ENCODE assay signal across 16 cellular contexts in the genomic region with DNA sequence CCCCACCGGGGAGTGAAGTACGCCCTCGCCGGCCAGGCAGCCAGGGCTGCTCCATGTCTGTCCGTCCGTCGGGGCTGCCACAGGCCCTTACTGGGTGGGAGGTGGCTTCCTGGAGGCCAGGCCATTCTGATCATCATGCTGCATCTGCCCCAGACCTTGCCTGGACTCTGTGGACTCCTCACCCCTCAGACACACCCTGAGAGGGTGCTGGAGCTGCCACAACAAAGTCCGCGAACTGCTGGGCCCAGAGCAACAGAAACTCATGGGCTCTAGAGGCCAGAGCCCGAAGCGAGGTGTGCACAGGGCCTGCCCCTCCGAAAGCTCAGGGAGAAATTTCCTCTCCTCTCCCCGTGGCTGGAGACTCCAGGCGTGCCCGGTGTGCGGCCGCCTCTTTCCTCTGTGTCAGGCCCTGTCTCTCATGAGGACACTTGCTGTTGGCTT.
A peak's percentile ranks its signal among the peaks of the same experiment; 100 is the strongest.
DNase-seq lines count a peak whose midpoint lies in the region; ATAC-seq and TF ChIP-seq lines count a peak whose summit lies in the region.
"Had no signal": no experiment of that assay in that cellular context is flagged by ENCODE, and none has a peak within 500 bp of the region (broad histone marks: within the 10 kb centered on the region; RNA-seq: fewer than 3 reads in every experiment).

No MANE protein-coding gene starts in this region.

- H3K27ac Mint-ChIP-seq in natural killer cell (no peak overlapping the region), nephron progenitor cell (no peak overlapping the region)
- H3K27ac Mint-ChIP-seq: activated T-helper 2 cell treated with anti-CD3 and anti-CD28 coated beads, Interferon-gamma antibody, Interleukin-2, Interleukin-4, amounts not matched to agents 10 μg/mL and 5 μg/mL and 100 μg/mL, durations not matched to agents 14 hours and 24 hours and 36 hours; naive thymus-derived CD8-positive, alpha-beta T cell; T-helper 2 cell treated with Interferon-gamma antibody and Interleukin-4, amounts not matched to agents 5 μg/mL and 100 μg/mL, for 36 hours had no signal

- H3K27ac ChIP-seq in WERI-Rb-1 (no peak overlapping the region), dorsolateral prefrontal cortex (peak overlapping the region in 35 of 59 donors; percentile 7 to 80 (median 60)), transverse colon (peak overlapping the region in 1 of 4 donors; percentile 47)

- H3K9me3 ChIP-seq in WERI-Rb-1 (ENCODE audit: severe bottlenecking): no peaks in the 10 kb centered on the region
- H3K9me3 ChIP-seq in transverse colon: no peaks in the 10 kb centered on the region
- H3K9me3 ChIP-seq: MG63 had no signal

- H3K36me3 ChIP-seq in WERI-Rb-1 (no peaks in the 10 kb centered on the region), transverse colon (no peaks in the 10 kb centered on the region)
- H3K36me3 ChIP-seq: MG63 had no signal

- no peaks in the 10 kb centered on the region for H3K27me3 ChIP-seq in WERI-Rb-1 (ENCODE audit: insufficient read depth, low read depth, severe bottlenecking)
- H3K27me3 ChIP-seq in dorsolateral prefrontal cortex: no peaks in the 10 kb centered on the region
- no peaks in the 10 kb centered on the region for H3K27me3 ChIP-seq in transverse colon
- H3K27me3 ChIP-seq: MG63 had no signal

- intact Hi-C loops in dorsolateral prefrontal cortex (cut with DNase I) (no loop called here), natural killer cell (cut with micrococcal nuclease) (no loop called here), transverse colon (cut with DNase I; ENCODE audit: low total_unique reads) (no loop called here)

- H3K4me1 ChIP-seq in transverse colon: peaks cover 5 to 21% (median 17%) of the 10 kb centered on the region in 4 donors

- no peak for TF ChIP-seq POLR2A in transverse colon (IDR thresholded peaks at IDR 0.05)

- no peak overlapping the region for H3K4me3 ChIP-seq in WERI-Rb-1 (ENCODE audit: low read depth, low read length)
- H3K4me3 ChIP-seq in dorsolateral prefrontal cortex: no peak overlapping the region
- no peak overlapping the region for H3K4me3 ChIP-seq in transverse colon
- H3K4me3 ChIP-seq: MG63 had no signal

- no peak for TF ChIP-seq EP300 in transverse colon (IDR thresholded peaks at IDR 0.05; ENCODE audit: low read depth)

- no peaks in the 10 kb centered on the region for H3K9me3 Mint-ChIP-seq in natural killer cell
- H3K9me3 Mint-ChIP-seq in nephron progenitor cell: no peaks in the 10 kb centered on the region
- H3K9me3 Mint-ChIP-seq: activated T-helper 2 cell treated with anti-CD3 and anti-CD28 coated beads, Interferon-gamma antibody, Interleukin-2, Interleukin-4, amounts not matched to agents 10 μg/mL and 5 μg/mL and 100 μg/mL, durations not matched to agents 14 hours and 24 hours and 36 hours; naive thymus-derived CD8-positive, alpha-beta T cell; T-helper 2 cell treated with Interferon-gamma antibody and Interleukin-4, amounts not matched to agents 5 μg/mL and 100 μg/mL, for 36 hours had no signal

- TF ChIP-seq CTCF in WERI-Rb-1 (IDR thresholded peaks at IDR 0.05; ENCODE audit: low read depth, low read length) (no peak), dorsolateral prefrontal cortex (IDR thresholded peaks at IDR 0.05 in 54 of 56, conservative IDR thresholded peaks at IDR 0.05 in 2 of 56; ENCODE audit: low read depth in 1 of 56, partially characterized antibody in 56 of 56) (no peak), natural killer cell (IDR thresholded peaks at IDR 0.05) (no peak), transverse colon (IDR thresholded peaks at IDR 0.05) (no peak), nephron progenitor cell (IDR thresholded peaks at IDR 0.05) (no peak)

- no peaks in the 10 kb centered on the region for H3K27me3 Mint-ChIP-seq in natural killer cell (ENCODE audit: low read depth in 2 of 2)
- no peaks in the 10 kb centered on the region for H3K27me3 Mint-ChIP-seq in nephron progenitor cell (ENCODE audit: low read depth, poor library complexity)
- H3K27me3 Mint-ChIP-seq: naive thymus-derived CD8-positive, alpha-beta T cell had no signal

- no peak for ATAC-seq in natural killer cell
- ATAC-seq: naive thymus-derived CD8-positive, alpha-beta T cell had no signal

- H3K36me3 Mint-ChIP-seq in natural killer cell: no peaks in the 10 kb centered on the region
- H3K36me3 Mint-ChIP-seq in nephron progenitor cell (ENCODE audit: low read depth): no peaks in the 10 kb centered on the region

- H3K4me3 Mint-ChIP-seq in natural killer cell (no peak overlapping the region), nephron progenitor cell (no peak overlapping the region)
- H3K4me3 Mint-ChIP-seq: naive thymus-derived CD8-positive, alpha-beta T cell; T-helper 2 cell treated with Interferon-gamma antibody and Interleukin-4, amounts not matched to agents 5 μg/mL and 100 μg/mL, for 36 hours had no signal

- 40 to 87% methylated on average over 1 to 17 of the region's 17 CpGs for WGBS in transverse colon (ENCODE audit: low coverage in 1 of 2), 2 donors

- peak; percentile 2 for DNase-seq in WERI-Rb-1
- peak in 7 of 10 donors; percentile 2 to 39 (median 31) for DNase-seq in dorsolateral prefrontal cortex
- DNase-seq in natural killer cell: peak; percentile 6
- peak; percentile 39 for DNase-seq in transverse colon
- no peak for DNase-seq in nephron progenitor cell
- no peak for DNase-seq in HuH-7.5 (ENCODE audit: low spot score)
- DNase-seq in DMS79 treated with DMSO at 0.1 percent for 48 hours (lab: John Stamatoyannopoulos, UW): no peak
- DNase-seq: foreskin melanocyte, GF-D8, MG63, NCI-H1694 treated with DMSO at 0.1 percent for 48 hours, NCI-H446 treated with DMSO at 0.1 percent for 48 hours, SIG-M5 had no signal

- in situ Hi-C loops in transverse colon (cut with MboI; ENCODE audit: low pct_ligation_motif_present in 1 of 4, low pct_unique_long_range_greater_than_20kb in 1 of 4, low sequenced_read_pairs in 3 of 4): no loop called here

- H3K4me1 Mint-ChIP-seq in natural killer cell (no peaks in the 10 kb centered on the region), nephron progenitor cell (peaks cover 36% of the 10 kb centered on the region)

Comparison
In these comparisons a context has a peak if more than half of its experiments do, and no peak if none do; other contexts are left out.
1. DNase-seq: peak in WERI-Rb-1 (single experiment), dorsolateral prefrontal cortex (7 of 10), natural killer cell (single experiment) and transverse colon (single experiment); none in nephron progenitor cell (single experiment), HuH-7.5 (single experiment) and DMS79 treated with DMSO at 0.1 percent for 48 hours (single experiment).